ENCODE assay signal across 7 cellular contexts in genomic region chr1:30191154-30191702, GRCh38.
A peak's percentile ranks its signal among the peaks of the same experiment; 100 is the strongest.
DNase-seq lines count a peak whose midpoint lies in the region; ATAC-seq and TF ChIP-seq lines count a peak whose summit lies in the region.

No MANE protein-coding gene starts in this region.

- no peaks in the 10 kb centered on the region for H3K9me3 Mint-ChIP-seq in T-cell

- peaks cover 0 to 45% (median 10%) of the 10 kb centered on the region in 3 donors for H3K4me1 Mint-ChIP-seq in T-cell

- H3K4me3 ChIP-seq in fibroblast of mammary gland (ENCODE audit: control insufficient read depth, low read depth, low read length), result no peak overlapping the region

- peaks cover 8 to 15% of the 10 kb centered on the region in 2 donors for H3K27me3 Mint-ChIP-seq in T-cell

- H3K27ac Mint-ChIP-seq in T-cell, result peak overlapping the region; percentile 7 to 87

- no peak overlapping the region for H3K4me3 Mint-ChIP-seq in T-cell

- no peaks in the 10 kb centered on the region for H3K36me3 Mint-ChIP-seq in T-cell

- POLR2A ChIA-PET in T-cell (lab: Charles Lee), result no interaction called here

- CTCF ChIA-PET in T-cell (lab: Charles Lee), result interaction anchor here in 1 of 2 donors (0.5 kb wide), 1 partner anchor 352 kb away, joined by 5 read pairs; no protein-coding TSS in a partner anchor

- DNase-seq in HT-29 (ENCODE audit: low spot score) (peak; percentile 63), T-cell (peak in 22 of 34 experiments; percentile 5 to 54 (median 22)), fibroblast of mammary gland (ENCODE audit: low read depth) (peak; percentile 92), NCI-H1694 (lab: John Stamatoyannopoulos, UW) (no peak)
- peak; percentile 3 to 11 for DNase-seq in stimulated activated CD4-positive, alpha-beta T cell treated with anti-CD3 and anti-CD28 coated beads, Interleukin-2, amount 100 ng/mL, for 48 hours

- peak; percentile 70 to 86 (median 83) for ATAC-seq in T-cell (replicated peaks in 1 of 4)
- no peak for ATAC-seq in GM21367 (IDR thresholded peaks at IDR 0.05; ENCODE audit: unreplicated experiment)
- no peak for ATAC-seq in HG03108 (IDR thresholded peaks at IDR 0.05; ENCODE audit: unreplicated experiment)

- TF ChIP-seq CTCF in fibroblast of mammary gland (conservative IDR thresholded peaks at IDR 0.05; ENCODE audit: control insufficient read depth, insufficient read depth, low read depth, low read length), result no peak

Comparison
In these comparisons a context has a peak if more than half of its experiments do, and no peak if none do; other contexts are left out.
1. ATAC-seq: peak in T-cell (4 of 4); none in GM21367 (single experiment) and HG03108 (single experiment).